1 cellular context compared by ENCODE assay signal in the genomic region with DNA sequence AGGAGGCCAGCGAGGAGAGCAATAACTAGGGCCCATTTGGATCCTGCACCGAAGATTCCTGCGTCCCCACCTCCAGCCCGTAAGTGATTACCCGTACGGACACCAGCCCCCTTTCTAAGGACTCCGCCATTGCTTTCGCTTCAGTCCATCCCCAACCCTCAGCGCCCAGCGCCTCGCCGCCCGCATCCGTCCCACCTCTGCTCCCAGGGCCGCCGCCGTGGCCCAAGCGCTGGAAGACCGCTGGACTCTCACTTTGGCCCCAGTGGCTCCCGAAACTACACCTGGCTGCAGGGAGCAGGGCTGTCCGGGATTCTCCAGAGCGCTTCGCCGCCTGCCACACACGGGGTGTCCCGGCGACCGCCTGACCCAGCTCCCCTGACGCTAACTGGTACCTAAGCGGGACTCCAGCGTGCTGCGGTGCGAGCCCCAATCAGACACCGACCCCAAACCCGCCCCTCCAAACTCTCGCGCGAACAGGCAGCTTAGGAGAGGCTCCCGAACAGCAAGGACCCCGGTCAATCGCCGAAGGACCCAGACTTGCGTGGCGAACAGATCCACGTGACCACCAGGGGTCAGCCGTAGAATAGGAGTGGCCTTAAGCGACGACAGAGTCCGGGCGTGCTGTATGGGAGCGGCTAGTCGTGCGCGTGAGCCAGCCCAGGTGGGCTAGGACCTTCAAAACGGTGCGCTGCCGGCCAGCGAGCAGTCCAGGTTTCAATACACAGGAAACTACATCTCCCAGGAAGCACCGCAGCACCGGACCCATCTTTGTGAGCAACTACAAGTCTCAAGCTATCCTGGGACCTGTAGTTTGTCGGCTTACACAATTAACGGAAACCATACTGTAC.
A peak's percentile ranks its signal among the peaks of the same experiment; 100 is the strongest.
TF ChIP-seq lines count a peak whose summit lies in the region.

CNPY2 (minus strand) TSS at position 363 of the 848 bp plus-strand sequence. CDS start 771 bp downstream, outside the sequence.

TF ChIP-seq in HepG2, 621 proteins besides CTCF, POLR2A, EP300 and RAD21 (continued from another document and continues in another):
- TF ChIP-seq ZSCAN5A (CRISPR knock-in tag; IDR thresholded peaks at IDR 0.05; ENCODE audit: borderline replicate concordance) (peak; percentile 85; the same call in 1 of the 2 replicates), ZSCAN31 (CRISPR knock-in tag; IDR thresholded peaks at IDR 0.05; ENCODE audit: low read depth) (peak; percentile 79), ZNF737 (CRISPR knock-in tag; IDR thresholded peaks at IDR 0.05; ENCODE audit: borderline replicate concordance) (no peak), GMEB1 (CRISPR knock-in tag; IDR thresholded peaks at IDR 0.05; ENCODE audit: borderline replicate concordance) (peak; percentile 88), ZNF253 (CRISPR knock-in tag; IDR thresholded peaks at IDR 0.05; ENCODE audit: borderline replicate concordance) (no peak), SAFB2 (CRISPR knock-in tag; IDR thresholded peaks at IDR 0.05; ENCODE audit: borderline replicate concordance, low read depth) (no peak; the same call in 1 of the 2 replicates), ONECUT2 (CRISPR knock-in tag; IDR thresholded peaks at IDR 0.05) (0 out of 2 replicates have a peak, but pooled peaks have one; percentile 55), CC2D1A (CRISPR knock-in tag; IDR thresholded peaks at IDR 0.05) (no peak), ZFP41 (CRISPR knock-in tag; IDR thresholded peaks at IDR 0.05; ENCODE audit: borderline replicate concordance) (no peak), PPARG (CRISPR knock-in tag; conservative IDR thresholded peaks at IDR 0.05) (peak; percentile 35; the same call in 1 of the 2 replicates), ZNF143 (CRISPR knock-in tag; IDR thresholded peaks at IDR 0.05) (peak; percentile 99), ZBTB20 (CRISPR knock-in tag; IDR thresholded peaks at IDR 0.05; ENCODE audit: borderline replicate concordance, low read depth) (peak; percentile 56; the same call in 1 of the 2 replicates), ZNF773 (CRISPR knock-in tag; IDR thresholded peaks at IDR 0.05; ENCODE audit: borderline replicate concordance) (no peak; the same call in 1 of the 2 replicates), PAF1 (CRISPR knock-in tag; IDR thresholded peaks at IDR 0.05) (no peak), TBX2 (CRISPR knock-in tag; IDR thresholded peaks at IDR 0.05; ENCODE audit: borderline replicate concordance) (peak; percentile 91), IKZF5 (CRISPR knock-in tag; IDR thresholded peaks at IDR 0.05) (peak; percentile 73), ZNF749 (CRISPR knock-in tag; IDR thresholded peaks at IDR 0.05; ENCODE audit: borderline replicate concordance) (0 out of 2 replicates have a peak, but pooled peaks have one; percentile 19), NAIF1 (CRISPR knock-in tag; IDR thresholded peaks at IDR 0.05; ENCODE audit: borderline replicate concordance) (peak; percentile 97), MLXIP (CRISPR knock-in tag; IDR thresholded peaks at IDR 0.05; ENCODE audit: borderline replicate concordance) (0 out of 2 replicates have a peak, but pooled peaks have one; percentile 64), RBFOX2 (IDR thresholded peaks at IDR 0.05; ENCODE audit: low read depth, low read length) (peak; percentile 97), GTF2F1 (IDR thresholded peaks at IDR 0.05; ENCODE audit: low read length) (no peak), ARNT2 (CRISPR knock-in tag; IDR thresholded peaks at IDR 0.05; ENCODE audit: low read depth) (peak; percentile 96), ZIK1 (CRISPR knock-in tag; IDR thresholded peaks at IDR 0.05; ENCODE audit: borderline replicate concordance, low read depth) (peak; percentile 22; the same call in 1 of the 2 replicates), HMG20B (CRISPR knock-in tag; conservative IDR thresholded peaks at IDR 0.05) (0 out of 2 replicates have a peak, but pooled peaks have one; percentile 24), RARG (CRISPR knock-in tag; IDR thresholded peaks at IDR 0.05; ENCODE audit: low read depth) (no peak), CBX5 (CRISPR knock-in tag; IDR thresholded peaks at IDR 0.05; ENCODE audit: borderline replicate concordance) (no peak; the same call in 1 of the 2 replicates), MTA1 (CRISPR knock-in tag; IDR thresholded peaks at IDR 0.05; ENCODE audit: borderline replicate concordance) (peak; percentile 75; the same call in 1 of the 2 replicates), ZNF607 (CRISPR knock-in tag; IDR thresholded peaks at IDR 0.05; ENCODE audit: borderline replicate concordance) (peak; percentile 83), FOXK1 (CRISPR knock-in tag; IDR thresholded peaks at IDR 0.05; ENCODE audit: borderline replicate concordance, low read depth) (0 out of 2 replicates have a peak, but pooled peaks have one; percentile 16), MEIS1 (CRISPR knock-in tag; IDR thresholded peaks at IDR 0.05; ENCODE audit: borderline replicate concordance) (no peak), MAZ (IDR thresholded peaks at IDR 0.05; ENCODE audit: borderline replicate concordance, low read depth, low read length) (no peak; the same call in 1 of the 2 replicates), MAZ (CRISPR knock-in tag; IDR thresholded peaks at IDR 0.05; ENCODE audit: low read depth) (peak; percentile 88), ZNF589 (CRISPR knock-in tag; conservative IDR thresholded peaks at IDR 0.05) (peak; percentile 84; the same call in 1 of the 2 replicates), ZNF12 (CRISPR knock-in tag; IDR thresholded peaks at IDR 0.05) (no peak; the same call in 1 of the 2 replicates), ZNF501 (CRISPR knock-in tag; IDR thresholded peaks at IDR 0.05) (peak; percentile 88), HNRNPH1 (optimal IDR thresholded peaks at IDR 0.05; ENCODE audit: low read depth, low read length) (no peak), ZNF484 (CRISPR knock-in tag; IDR thresholded peaks at IDR 0.05; ENCODE audit: borderline replicate concordance, low read depth) (no peak)
- TF ChIP-seq, protein P1, sequence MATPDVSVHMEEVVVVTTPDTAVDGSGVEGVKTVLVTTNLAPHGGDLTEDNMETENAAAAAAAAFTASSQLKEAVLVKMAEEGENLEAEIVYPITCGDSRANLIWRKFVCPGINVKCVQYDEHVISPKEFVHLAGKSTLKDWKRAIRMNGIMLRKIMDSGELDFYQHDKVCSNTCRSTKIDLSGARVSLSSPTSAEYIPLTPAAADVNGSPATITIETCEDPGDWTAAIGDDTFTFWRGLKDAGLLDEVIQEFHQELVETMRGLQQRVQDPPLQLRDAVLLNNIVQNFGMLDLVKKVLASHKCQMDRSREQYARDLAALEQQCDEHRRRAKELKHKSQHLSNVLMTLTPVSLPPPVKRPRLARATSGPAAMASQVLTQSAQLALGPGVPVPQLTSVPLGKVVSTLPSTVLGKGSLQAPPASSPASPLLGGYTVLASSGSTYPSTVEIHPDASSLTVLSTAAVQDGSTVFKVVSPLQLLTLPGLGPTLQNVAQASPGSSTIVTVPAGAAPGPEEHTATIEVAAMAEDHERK (CRISPR knock-in tag; IDR thresholded peaks at IDR 0.05; ENCODE audit: low read depth): no peak
- TF ChIP-seq, protein P2, sequence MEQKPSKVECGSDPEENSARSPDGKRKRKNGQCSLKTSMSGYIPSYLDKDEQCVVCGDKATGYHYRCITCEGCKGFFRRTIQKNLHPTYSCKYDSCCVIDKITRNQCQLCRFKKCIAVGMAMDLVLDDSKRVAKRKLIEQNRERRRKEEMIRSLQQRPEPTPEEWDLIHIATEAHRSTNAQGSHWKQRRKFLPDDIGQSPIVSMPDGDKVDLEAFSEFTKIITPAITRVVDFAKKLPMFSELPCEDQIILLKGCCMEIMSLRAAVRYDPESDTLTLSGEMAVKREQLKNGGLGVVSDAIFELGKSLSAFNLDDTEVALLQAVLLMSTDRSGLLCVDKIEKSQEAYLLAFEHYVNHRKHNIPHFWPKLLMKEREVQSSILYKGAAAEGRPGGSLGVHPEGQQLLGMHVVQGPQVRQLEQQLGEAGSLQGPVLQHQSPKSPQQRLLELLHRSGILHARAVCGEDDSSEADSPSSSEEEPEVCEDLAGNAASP (CRISPR knock-in tag; IDR thresholded peaks at IDR 0.05; ENCODE audit: borderline replicate concordance): peak; percentile 11; the same call in 1 of the 2 replicates
- TF ChIP-seq, protein P3, sequence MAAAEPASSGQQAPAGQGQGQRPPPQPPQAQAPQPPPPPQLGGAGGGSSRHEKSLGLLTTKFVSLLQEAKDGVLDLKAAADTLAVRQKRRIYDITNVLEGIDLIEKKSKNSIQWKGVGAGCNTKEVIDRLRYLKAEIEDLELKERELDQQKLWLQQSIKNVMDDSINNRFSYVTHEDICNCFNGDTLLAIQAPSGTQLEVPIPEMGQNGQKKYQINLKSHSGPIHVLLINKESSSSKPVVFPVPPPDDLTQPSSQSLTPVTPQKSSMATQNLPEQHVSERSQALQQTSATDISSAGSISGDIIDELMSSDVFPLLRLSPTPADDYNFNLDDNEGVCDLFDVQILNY (CRISPR knock-in tag; conservative IDR thresholded peaks at IDR 0.05): no peak; the same call in 1 of the 2 replicates
- TF ChIP-seq, protein P4, sequence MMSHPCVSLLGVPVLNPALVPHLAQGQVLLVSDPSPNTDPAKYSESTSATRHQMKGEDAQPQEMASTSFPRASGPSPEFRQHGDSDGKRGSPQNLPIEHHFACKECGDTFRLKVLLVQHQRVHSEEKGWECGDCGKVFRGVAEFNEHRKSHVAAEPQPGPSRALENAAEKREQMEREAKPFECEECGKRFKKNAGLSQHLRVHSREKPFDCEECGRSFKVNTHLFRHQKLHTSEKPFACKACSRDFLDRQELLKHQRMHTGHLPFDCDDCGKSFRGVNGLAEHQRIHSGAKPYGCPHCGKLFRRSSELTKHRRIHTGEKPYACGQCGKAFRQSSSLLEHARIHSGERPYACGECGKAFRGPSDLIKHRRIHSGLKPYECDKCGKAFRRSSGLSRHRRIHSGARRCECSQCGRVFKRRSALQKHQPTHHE (CRISPR knock-in tag; IDR thresholded peaks at IDR 0.05; ENCODE audit: borderline replicate concordance): peak; percentile 95; the same call in 1 of the 2 replicates
- TF ChIP-seq, protein P5, sequence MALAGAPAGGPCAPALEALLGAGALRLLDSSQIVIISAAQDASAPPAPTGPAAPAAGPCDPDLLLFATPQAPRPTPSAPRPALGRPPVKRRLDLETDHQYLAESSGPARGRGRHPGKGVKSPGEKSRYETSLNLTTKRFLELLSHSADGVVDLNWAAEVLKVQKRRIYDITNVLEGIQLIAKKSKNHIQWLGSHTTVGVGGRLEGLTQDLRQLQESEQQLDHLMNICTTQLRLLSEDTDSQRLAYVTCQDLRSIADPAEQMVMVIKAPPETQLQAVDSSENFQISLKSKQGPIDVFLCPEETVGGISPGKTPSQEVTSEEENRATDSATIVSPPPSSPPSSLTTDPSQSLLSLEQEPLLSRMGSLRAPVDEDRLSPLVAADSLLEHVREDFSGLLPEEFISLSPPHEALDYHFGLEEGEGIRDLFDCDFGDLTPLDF (CRISPR knock-in tag; IDR thresholded peaks at IDR 0.05): peak; percentile 89
- TF ChIP-seq, protein P6, sequence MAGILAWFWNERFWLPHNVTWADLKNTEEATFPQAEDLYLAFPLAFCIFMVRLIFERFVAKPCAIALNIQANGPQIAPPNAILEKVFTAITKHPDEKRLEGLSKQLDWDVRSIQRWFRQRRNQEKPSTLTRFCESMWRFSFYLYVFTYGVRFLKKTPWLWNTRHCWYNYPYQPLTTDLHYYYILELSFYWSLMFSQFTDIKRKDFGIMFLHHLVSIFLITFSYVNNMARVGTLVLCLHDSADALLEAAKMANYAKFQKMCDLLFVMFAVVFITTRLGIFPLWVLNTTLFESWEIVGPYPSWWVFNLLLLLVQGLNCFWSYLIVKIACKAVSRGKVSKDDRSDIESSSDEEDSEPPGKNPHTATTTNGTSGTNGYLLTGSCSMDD (CRISPR knock-in tag; IDR thresholded peaks at IDR 0.05): no peak; the same call in 1 of the 2 replicates
